ENCODE assay signal across 21 cellular contexts in the genomic region with DNA sequence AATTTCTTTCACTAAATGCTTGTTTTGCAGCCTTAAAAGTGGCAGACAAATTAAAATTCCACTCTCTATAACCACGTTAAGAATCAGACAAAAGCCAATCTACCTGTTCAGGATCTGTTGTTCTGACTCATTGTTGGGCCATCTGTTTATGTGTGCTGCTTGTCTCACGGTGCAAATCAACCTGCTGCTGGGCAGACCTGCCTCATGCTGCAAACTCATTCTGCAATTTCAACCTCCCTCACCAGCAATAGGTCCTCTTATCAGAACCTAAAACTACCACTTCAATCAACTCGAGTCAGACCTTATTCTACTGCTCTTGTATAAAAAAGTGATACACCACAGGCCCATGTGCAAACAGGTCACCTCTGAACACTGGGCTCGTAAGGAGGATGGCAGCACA.
DNase-seq lines count a peak whose midpoint lies in the region; ATAC-seq and TF ChIP-seq lines count a peak whose summit lies in the region.
"Had no signal": no experiment of that assay in that cellular context is flagged by ENCODE, and none has a peak within 500 bp of the region (broad histone marks: within the 10 kb centered on the region; RNA-seq: fewer than 3 reads in every experiment).

No MANE protein-coding gene starts in this region.

- TF ChIP-seq CTCF in glutamatergic neuron (IDR thresholded peaks at IDR 0.05; ENCODE audit: partially characterized antibody, unreplicated experiment) (no peak), BE2C (IDR thresholded peaks at IDR 0.05; ENCODE audit: low read depth, low read length) (no peak)

- H3K4me1 Mint-ChIP-seq in glutamatergic neuron (ENCODE audit: low read depth, unreplicated experiment) (peaks cover 50% of the 10 kb centered on the region), T-helper 17 cell (peaks cover 19% of the 10 kb centered on the region)

- H3K27me3 ChIP-seq in HUES48 (ENCODE audit: control insufficient read depth, insufficient read depth, low read length), result no peaks in the 10 kb centered on the region
- no peaks in the 10 kb centered on the region for H3K27me3 ChIP-seq in BE2C
- H3K27me3 ChIP-seq: heart right ventricle had no signal

- H3K4me3 Mint-ChIP-seq in glutamatergic neuron (ENCODE audit: unreplicated experiment) (peak overlapping the region; percentile 41), T-helper 17 cell (no peak overlapping the region)
- H3K4me3 Mint-ChIP-seq: naive B cell; stimulated activated naive CD8-positive, alpha-beta T cell treated with anti-CD3 and anti-CD28 coated beads, Interleukin-15, Interleukin-2, amounts not matched to agents 100 ng/mL and 50 ng/mL, for 24 hours had no signal

- no peak for ATAC-seq in SK-N-SH treated with all-trans-retinoic acid at 6 μM for 48 hours
- ATAC-seq in T-helper 17 cell, result no peak
- ATAC-seq: heart right ventricle had no signal

- H3K4me3 ChIP-seq in HUES48 (ENCODE audit: low read depth, low read length) (no peak overlapping the region), BE2C (ENCODE audit: low read depth, low read length) (no peak overlapping the region)
- H3K4me3 ChIP-seq: heart right ventricle had no signal

- peaks cover 85% of the 10 kb centered on the region for H3K4me1 ChIP-seq in HUES48 (ENCODE audit: control insufficient read depth, insufficient read depth, low read length)
- H3K4me1 ChIP-seq in BE2C, result peaks cover 19% of the 10 kb centered on the region

- in situ Hi-C loops in G401 (cut with HindIII; ENCODE audit: low sequenced_read_pairs), result no loop called here

- H3K36me3 Mint-ChIP-seq in glutamatergic neuron (ENCODE audit: unreplicated experiment), result no peaks in the 10 kb centered on the region
- H3K36me3 Mint-ChIP-seq in T-helper 17 cell (ENCODE audit: low read depth), result no peaks in the 10 kb centered on the region
- H3K36me3 Mint-ChIP-seq: naive B cell had no signal

- peaks cover 4% of the 10 kb centered on the region for H3K9me3 Mint-ChIP-seq in glutamatergic neuron (ENCODE audit: unreplicated experiment)
- H3K9me3 Mint-ChIP-seq: naive B cell; stimulated activated naive CD8-positive, alpha-beta T cell treated with anti-CD3 and anti-CD28 coated beads, Interleukin-15, Interleukin-2, amounts not matched to agents 100 ng/mL and 50 ng/mL, for 24 hours had no signal

- H3K27ac Mint-ChIP-seq in glutamatergic neuron (ENCODE audit: unreplicated experiment) (peak overlapping the region; percentile 88), T-helper 17 cell (no peak overlapping the region)
- H3K27ac Mint-ChIP-seq: stimulated activated naive CD8-positive, alpha-beta T cell treated with anti-CD3 and anti-CD28 coated beads, Interleukin-15, Interleukin-2, amounts not matched to agents 100 ng/mL and 50 ng/mL, for 24 hours had no signal

- H3K9me3 ChIP-seq in HUES48 (ENCODE audit: control insufficient read depth, insufficient read depth, low read length) (no peaks in the 10 kb centered on the region), T-helper 17 cell (ENCODE audit: control insufficient read depth, low read length, poor library complexity, severe bottlenecking) (no peaks in the 10 kb centered on the region), BE2C (no peaks in the 10 kb centered on the region)
- H3K9me3 ChIP-seq: heart right ventricle had no signal

- H3K36me3 ChIP-seq in HUES48 (ENCODE audit: control insufficient read depth, insufficient read depth, low read length) (no peaks in the 10 kb centered on the region), BE2C (no peaks in the 10 kb centered on the region)

- H3K9ac ChIP-seq in HUES48 (ENCODE audit: low read depth, low read length), result no peak overlapping the region
- H3K9ac ChIP-seq: parathyroid adenoma had no signal

- H3K27me3 Mint-ChIP-seq in glutamatergic neuron (ENCODE audit: unreplicated experiment) (no peaks in the 10 kb centered on the region), T-helper 17 cell (no peaks in the 10 kb centered on the region)
- H3K27me3 Mint-ChIP-seq: naive B cell; stimulated activated naive CD8-positive, alpha-beta T cell treated with anti-CD3 and anti-CD28 coated beads, Interleukin-15, Interleukin-2, amounts not matched to agents 100 ng/mL and 50 ng/mL, for 24 hours had no signal

- DNase-seq in G401 (ENCODE audit: low spot score), result peak; percentile 91
- no peak for DNase-seq in glutamatergic neuron
- no peak for DNase-seq in RKO (ENCODE audit: low spot score)
- DNase-seq in T-helper 17 cell, result no peak
- DNase-seq in medulla oblongata (ENCODE audit: extremely low spot score), result no peak
- DNase-seq in BE2C, result no peak
- DNase-seq: activated CD4-positive, alpha-beta T cell treated with anti-CD3 and anti-CD28 coated beads, Interleukin-2, amount 50 U/mL, for 48 hours; activated naive CD4-positive, alpha-beta T cell; anterior cingulate cortex; effector memory CD4-positive, alpha-beta T cell; EL; heart right ventricle; naive B cell; NCI-H187 treated with DMSO at 0.1 percent for 48 hours; SHP77 treated with DMSO at 0.1 percent for 48 hours; stimulated activated CD4-positive, alpha-beta T cell treated with anti-CD3 and anti-CD28 coated beads, Interleukin-2, amount 100 ng/mL, for 24 hours had no signal

- peak overlapping the region; percentile 67 for H3K27ac ChIP-seq in HUES48 (ENCODE audit: low read depth, low read length)
- H3K27ac ChIP-seq: heart right ventricle, parathyroid adenoma, VCaP had no signal

TF ChIP-seq in SK-N-SH treated with all-trans-retinoic acid at 6 μM for 48 hours, 23 proteins besides CTCF, POLR2A, EP300 and RAD21:
- TF ChIP-seq, protein P1, sequence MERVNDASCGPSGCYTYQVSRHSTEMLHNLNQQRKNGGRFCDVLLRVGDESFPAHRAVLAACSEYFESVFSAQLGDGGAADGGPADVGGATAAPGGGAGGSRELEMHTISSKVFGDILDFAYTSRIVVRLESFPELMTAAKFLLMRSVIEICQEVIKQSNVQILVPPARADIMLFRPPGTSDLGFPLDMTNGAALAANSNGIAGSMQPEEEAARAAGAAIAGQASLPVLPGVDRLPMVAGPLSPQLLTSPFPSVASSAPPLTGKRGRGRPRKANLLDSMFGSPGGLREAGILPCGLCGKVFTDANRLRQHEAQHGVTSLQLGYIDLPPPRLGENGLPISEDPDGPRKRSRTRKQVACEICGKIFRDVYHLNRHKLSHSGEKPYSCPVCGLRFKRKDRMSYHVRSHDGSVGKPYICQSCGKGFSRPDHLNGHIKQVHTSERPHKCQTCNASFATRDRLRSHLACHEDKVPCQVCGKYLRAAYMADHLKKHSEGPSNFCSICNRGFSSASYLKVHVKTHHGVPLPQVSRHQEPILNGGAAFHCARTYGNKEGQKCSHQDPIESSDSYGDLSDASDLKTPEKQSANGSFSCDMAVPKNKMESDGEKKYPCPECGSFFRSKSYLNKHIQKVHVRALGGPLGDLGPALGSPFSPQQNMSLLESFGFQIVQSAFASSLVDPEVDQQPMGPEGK (CRISPR knock-in tag; IDR thresholded peaks at IDR 0.05; ENCODE audit: borderline replicate concordance), result no peak
- TF ChIP-seq CSRNP3 (CRISPR knock-in tag; IDR thresholded peaks at IDR 0.05) (no peak), TCF4 (CRISPR knock-in tag; IDR thresholded peaks at IDR 0.05; ENCODE audit: borderline replicate concordance) (peak; percentile 48; the same call in 1 of the 2 replicates), ISL1 (CRISPR knock-in tag; IDR thresholded peaks at IDR 0.05) (peak; percentile 42), SNAI2 (CRISPR knock-in tag; IDR thresholded peaks at IDR 0.05) (0 out of 2 replicates have a peak, but pooled peaks have one; percentile 43)
